Comparison of ENCODE assay signal across 30 cellular contexts in the genomic region with DNA sequence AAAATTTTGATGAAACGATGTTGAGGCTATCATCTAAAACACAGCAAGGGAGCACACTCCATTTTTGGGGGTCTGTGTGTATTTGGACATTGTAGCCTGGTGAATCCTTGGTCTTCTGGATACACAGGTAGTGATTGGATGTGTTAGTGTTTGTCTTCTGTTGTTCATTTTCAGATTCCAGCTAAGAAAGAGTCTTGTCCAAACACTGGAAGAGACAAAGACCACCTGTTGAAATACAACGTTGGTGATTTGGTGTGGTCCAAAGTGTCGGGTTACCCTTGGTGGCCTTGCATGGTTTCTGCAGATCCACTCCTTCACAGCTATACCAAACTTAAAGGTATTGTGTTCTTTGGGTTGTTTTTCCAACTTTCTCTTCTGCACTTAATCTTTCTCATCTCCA.
"Had no signal": no experiment of that assay in that cellular context is flagged by ENCODE, and none has a peak within 500 bp of the region (broad histone marks: within the 10 kb centered on the region; RNA-seq: fewer than 3 reads in every experiment).

No MANE protein-coding gene starts in this region.

- ATAC-seq: foreskin keratinocyte; left ventricle myocardium superior; lower lobe of right lung; natural killer cell treated with Interleukin-12 subunit alpha and Interleukin-12 subunit beta and Interleukin-15 and Interleukin-18, amount 100 ng/mL, for 72 hours; pancreas; sciatic nerve; stimulated activated naive CD8-positive, alpha-beta T cell treated with anti-CD3 and anti-CD28 coated beads, Interleukin-15, amount 100 ng/mL, for 72 hours had no signal

- H3K4me3 Mint-ChIP-seq: immature natural killer cell; naive B cell; natural killer cell treated with Interleukin-12 subunit alpha and Interleukin-12 subunit beta and Interleukin-15 and Interleukin-18, amount 100 ng/mL, for 72 hours; neural crest cell; stimulated activated naive CD8-positive, alpha-beta T cell treated with anti-CD3 and anti-CD28 coated beads, Interleukin-15, amount 100 ng/mL, for 72 hours had no signal

- H3K27ac Mint-ChIP-seq: naive B cell; stimulated activated naive CD8-positive, alpha-beta T cell treated with anti-CD3 and anti-CD28 coated beads, Interleukin-15, amount 100 ng/mL, for 72 hours had no signal

- H3K4me2 ChIP-seq: smooth muscle cell had no signal

- H3K4me3 ChIP-seq: dorsolateral prefrontal cortex, esophagus muscularis mucosa, lower lobe of right lung, pancreas, smooth muscle cell, suprapubic skin, vagina had no signal

- H3K9me3 Mint-ChIP-seq: immature natural killer cell; naive B cell; natural killer cell treated with Interleukin-12 subunit alpha and Interleukin-12 subunit beta and Interleukin-15 and Interleukin-18, amount 100 ng/mL, for 72 hours; neural crest cell; stimulated activated naive CD8-positive, alpha-beta T cell treated with anti-CD3 and anti-CD28 coated beads, Interleukin-15, amount 100 ng/mL, for 72 hours had no signal

- H3K27ac ChIP-seq: dorsolateral prefrontal cortex, epithelial cell of prostate, esophagus muscularis mucosa, foreskin keratinocyte, lower lobe of right lung, neutrophil, pancreas, suprapubic skin, vagina had no signal

- H3K4me1 ChIP-seq: esophagus muscularis mucosa, pancreas, vagina had no signal

- DNase-seq: cortex of kidney; dorsolateral prefrontal cortex; effector CD4-positive, alpha-beta T cell; foreskin keratinocyte; glutamatergic neuron; hypothalamus; immature natural killer cell; islet precursor cell; kidney glomerular epithelial cell; left colon; left ventricle myocardium superior; lower lobe of right lung; naive B cell; stimulated activated CD4-positive, alpha-beta T cell treated with anti-CD3 and anti-CD28 coated beads, Interleukin-12 subunit alpha, Interleukin-12 subunit beta, amount 100 ng/mL, for 4 hours; stimulated activated CD4-positive, alpha-beta T cell treated with anti-CD3 and anti-CD28 coated beads, Interleukin-1b, Interleukin-23, amount 100 ng/mL, for 48 hours; stimulated activated CD4-positive, alpha-beta T cell treated with anti-CD3 and anti-CD28 coated beads, Interleukin-4, amount 100 ng/mL, for 1 hour; stimulated activated CD8-positive, alpha-beta memory T cell treated with anti-CD3 and anti-CD28 coated beads, Interleukin-4, amount 100 ng/mL, for 48 hours; stimulated activated naive CD4-positive, alpha-beta T cell; stimulated activated naive CD8-positive, alpha-beta T cell treated with anti-CD3 and anti-CD28 coated beads, Interleukin-15, amount 100 ng/mL, for 72 hours; trophoblast cell had no signal

- H3K9me3 ChIP-seq: esophagus muscularis mucosa, lower lobe of right lung, neutrophil, pancreas, suprapubic skin, vagina had no signal

- H3K27me3 ChIP-seq: dorsolateral prefrontal cortex, esophagus muscularis mucosa, foreskin keratinocyte, neutrophil, pancreas, suprapubic skin, vagina had no signal

- FAIRE-seq: pancreas had no signal

- H3K27me3 Mint-ChIP-seq: naive B cell; natural killer cell treated with Interleukin-12 subunit alpha and Interleukin-12 subunit beta and Interleukin-15 and Interleukin-18, amount 100 ng/mL, for 72 hours; stimulated activated naive CD8-positive, alpha-beta T cell treated with anti-CD3 and anti-CD28 coated beads, Interleukin-15, amount 100 ng/mL, for 72 hours had no signal
